ENCODE assay signal across 15 cellular contexts in the genomic region with DNA sequence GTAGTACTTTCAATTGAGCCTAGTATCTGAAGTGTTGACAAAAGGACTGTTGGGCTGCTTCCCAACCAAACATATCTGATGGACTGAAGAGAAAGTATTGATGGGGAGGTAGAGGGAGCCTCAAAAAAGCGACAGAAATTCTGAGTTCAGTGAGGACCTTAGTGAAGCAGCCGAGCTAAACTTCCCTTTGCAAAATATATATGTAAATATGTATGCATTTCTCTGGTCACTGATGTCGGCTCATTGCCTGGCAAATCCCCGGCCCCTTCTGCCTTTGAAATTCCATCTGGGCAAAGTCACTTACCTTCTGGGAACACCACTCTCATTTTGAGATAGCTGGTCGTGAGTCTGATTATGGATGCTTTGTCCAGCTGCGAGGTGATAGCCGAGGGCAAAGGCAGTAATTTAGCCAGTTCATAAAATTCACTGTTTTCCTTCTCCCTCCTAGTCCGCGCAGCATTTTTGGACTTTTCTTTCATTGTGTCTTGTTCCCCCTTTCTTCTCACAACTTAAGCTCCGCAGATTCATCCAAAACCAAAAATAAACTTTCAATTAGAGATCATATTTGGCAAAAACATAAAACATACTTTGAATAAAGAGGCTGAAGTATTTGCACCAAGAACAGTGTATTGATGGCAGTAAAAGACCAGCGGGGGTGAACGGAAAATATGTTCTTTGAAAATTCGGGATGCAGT. TPM values are rescaled to one million over a fixed set of nuclear protein-coding genes. Genes with fewer than 3 reads are reported as not detected.
A peak's percentile ranks its signal among the peaks of the same experiment; 100 is the strongest.
DNase-seq lines count a peak whose midpoint lies in the region; ATAC-seq, FAIRE-seq and TF ChIP-seq lines count a peak whose summit lies in the region.
"Had no signal": no experiment of that assay in that cellular context is flagged by ENCODE, and none has a peak within 500 bp of the region (broad histone marks: within the 10 kb centered on the region; RNA-seq: fewer than 3 reads in every experiment).

No MANE protein-coding gene starts in this region.

- TF ChIP-seq POLR2A in H1 (IDR thresholded peaks at IDR 0.05; ENCODE audit: control extremely low read depth in 1 of 2, low read depth in 2 of 2, low read length in 2 of 2) = no peak

- no peak for TF ChIP-seq RAD21 in H1 (IDR thresholded peaks at IDR 0.05 in 1 of 2, conservative IDR thresholded peaks at IDR 0.05 in 1 of 2; ENCODE audit: low read depth in 2 of 2, low read length in 2 of 2)

- no peak overlapping the region for H2AFZ ChIP-seq in H1 (ENCODE audit: low read length)

- peak overlapping the region; percentile 70 to 91; a peak in 2 of 4 replicates for H3K4me2 ChIP-seq in H1 (ENCODE audit: insufficient read depth in 1 of 2, low read depth in 2 of 2, low read length in 2 of 2)

- H3K9me3 ChIP-seq in H1 (ENCODE audit: insufficient read depth in 2 of 2, low read depth in 1 of 2, low read length in 1 of 2) (no peaks in the 10 kb centered on the region), HAP-1 (no peaks in the 10 kb centered on the region; the same call in 1 of the 2 replicates)

- H3K79me1 ChIP-seq in H1 (ENCODE audit: low read depth, low read length) = no peaks in the 10 kb centered on the region

- H3K4me3 ChIP-seq in H7 (ENCODE audit: insufficient read depth, low read depth, low read length) (no peak overlapping the region), H1 (ENCODE audit: extremely low read depth in 1 of 4, insufficient read depth in 2 of 4, low read depth in 3 of 4, low read length in 4 of 4) (peak overlapping the region in 1 of 4 experiments; percentile 56; a peak in 3 of 8 replicates), HAP-1 (no peak overlapping the region)
- H3K4me3 ChIP-seq: hepatocyte had no signal

- H3K4ac ChIP-seq in H1 (replicated peaks; ENCODE audit: insufficient read length, low read depth, low read length) = no peak overlapping the region

- no peak overlapping the region for H3K14ac ChIP-seq in H1 (ENCODE audit: insufficient read length)

- H3K36me3 Mint-ChIP-seq in neural crest cell (ENCODE audit: low read depth) = no peaks in the 10 kb centered on the region

- CTCF ChIA-PET in H1 (lab: Charles Lee; ENCODE audit: partially characterized antibody) = interaction anchor here (0.6 to 11.8 kb wide), 7 partner anchors 13 to 651 kb away, joined by 3 to 215 read pairs (median 4); no protein-coding TSS in a partner anchor

- peaks cover 8% of the 10 kb centered on the region; the same call in 1 of the 2 replicates for H3K23me2 ChIP-seq in H1 (ENCODE audit: low read depth, low read length)

- H2BK15ac ChIP-seq in H1 (ENCODE audit: low read length) = no peak overlapping the region

- no peak overlapping the region for H3K27ac ChIP-seq in H1 (ENCODE audit: low read depth, low read length)
- H3K27ac ChIP-seq: epithelial cell of prostate, hepatocyte had no signal

- POLR2A ChIA-PET in H1 (lab: Charles Lee; ENCODE audit: partially characterized antibody) = interaction anchor here (1.2 kb wide), 1 partner anchor 8 kb away, joined by 5 read pairs; no protein-coding TSS in a partner anchor

- 8% methylated on average over 13 of the region's 13 CpGs; no CpG with 5 or more reads in 1 of the 2 experiments for WGBS in H1 (ENCODE audit: extremely low coverage in 1 of 2, insufficient coverage in 1 of 2, insufficient read length in 1 of 2, insufficient replicate concordance in 2 of 2, low coverage in 1 of 2, low lambda C conversion rate in 2 of 2, missing lambda C conversion rate in 1 of 2), 2 experiments

- no peak overlapping the region for H4K91ac ChIP-seq in H1 (replicated peaks; ENCODE audit: insufficient read length, low read length)

- no peaks in the 10 kb centered on the region for H3K9me3 Mint-ChIP-seq in neural crest cell

- no peak for TF ChIP-seq CTCF in H1 (IDR thresholded peaks at IDR 0.05; ENCODE audit: control extremely low read depth in 1 of 3, insufficient read depth in 1 of 3, low read depth in 1 of 3, low read length in 3 of 3)
- no peak for TF ChIP-seq CTCF in neural crest cell (conservative IDR thresholded peaks at IDR 0.05)

- H2BK120ac ChIP-seq in H1 (replicated peaks; ENCODE audit: low read depth, low read length) = no peak overlapping the region

- H4K20me1 ChIP-seq in H1 (replicated peaks in 1 of 2; ENCODE audit: control insufficient read depth in 1 of 2, insufficient read depth in 2 of 2, low read length in 2 of 2) = peaks cover 7 to 8% of the 10 kb centered on the region in 2 experiments

- H3K79me2 ChIP-seq in H1 (ENCODE audit: control insufficient read depth in 1 of 2, insufficient read depth in 2 of 2, low read length in 2 of 2) = no peaks in the 10 kb centered on the region
- H3K79me2 ChIP-seq: hepatocyte had no signal

- no peak overlapping the region for H4K8ac ChIP-seq in H1 (ENCODE audit: extremely low read depth, insufficient read depth, low read length)

- no peak overlapping the region for H2AK5ac ChIP-seq in H1 (ENCODE audit: low read depth, low read length)

- H3K36me3 ChIP-seq in H7 (replicated peaks; ENCODE audit: control insufficient read depth, insufficient read depth, low read length) (no peaks in the 10 kb centered on the region), H1 (ENCODE audit: control insufficient read depth in 2 of 4, insufficient read depth in 4 of 4, low read length in 3 of 4) (peaks cover 0 to 3% (median 0%) of the 10 kb centered on the region in 4 experiments; a peak in 1 of 8 replicates), HAP-1 (replicated peaks) (no peaks in the 10 kb centered on the region)

- no peak overlapping the region for H3K23ac ChIP-seq in H1 (ENCODE audit: insufficient read length)

- H3K4me1 ChIP-seq in H1 (replicated peaks in 1 of 4; ENCODE audit: control insufficient read depth in 3 of 4, insufficient read depth in 4 of 4, low read length in 3 of 4) (peaks cover 14 to 38% (median 16%) of the 10 kb centered on the region in 4 experiments), HAP-1 (no peaks in the 10 kb centered on the region)

- no peak overlapping the region for H2BK5ac ChIP-seq in H1 (ENCODE audit: low read depth, low read length)

- TF ChIP-seq EP300 in H1 (IDR thresholded peaks at IDR 0.05; ENCODE audit: borderline replicate concordance in 1 of 2, low read depth in 2 of 2, low read length in 2 of 2) = no peak

- FAIRE-seq in H1 (lab: Jason Lieb, UNC) = peak; percentile 19
- FAIRE-seq: urothelium cell line had no signal

- DNase-seq in NCI-H510A treated with DMSO at 0.1 percent for 48 hours (lab: John Stamatoyannopoulos, UW) (peak; percentile 15), NCI-H510A (lab: John Stamatoyannopoulos, UW) (no peak), H7 (peak; percentile 18), H1 (ENCODE audit: low read depth in 1 of 2, low spot score in 2 of 2) (no peak), neural crest cell (ENCODE audit: low read depth, low spot score) (no peak), HAP-1 (ENCODE audit: low spot score in 2 of 2) (no peak)
- no peak for DNase-seq in activated CD4-positive, CD25-positive, alpha-beta regulatory T cell treated with anti-CD3 and anti-CD28 coated beads, Interleukin-2, amount 50 U/mL, for 72 hours
- DNase-seq: activated CD4-positive, alpha-beta T cell treated with anti-CD3 and anti-CD28 coated beads for 36 hours; central memory CD4-positive, alpha-beta T cell; Kasumi-1; posterior cingulate gyrus had no signal

- H3K9ac ChIP-seq in H1 (replicated peaks in 1 of 4; ENCODE audit: extremely low read depth in 1 of 4, low read depth in 3 of 4, low read length in 3 of 4) = no peak overlapping the region

- peaks cover 11% of the 10 kb centered on the region for H3K4me1 Mint-ChIP-seq in neural crest cell

- no peak for ATAC-seq in GM18858 (IDR thresholded peaks at IDR 0.05; ENCODE audit: unreplicated experiment)
- ATAC-seq: activated CD4-positive, alpha-beta T cell treated with anti-CD3 and anti-CD28 coated beads for 36 hours had no signal

- no peak overlapping the region for H3K27ac Mint-ChIP-seq in neural crest cell (ENCODE audit: unreplicated experiment)
- H3K27ac Mint-ChIP-seq: activated CD4-positive, alpha-beta T cell treated with anti-CD3 and anti-CD28 coated beads for 36 hours had no signal

- H3K27me3 Mint-ChIP-seq in neural crest cell (ENCODE audit: low read depth) = peaks cover 38% of the 10 kb centered on the region

- H3K4me3 Mint-ChIP-seq in neural crest cell = peak overlapping the region; percentile 25

- H3K56ac ChIP-seq in H1 (replicated peaks; ENCODE audit: insufficient read length, low read depth, low read length) = no peak overlapping the region

- no peak overlapping the region for H3K18ac ChIP-seq in H1 (ENCODE audit: extremely low read depth, low read length)

- H2BK12ac ChIP-seq in H1 (ENCODE audit: low read depth, low read length) = no peak overlapping the region

- H3K27me3 ChIP-seq in H7 (ENCODE audit: control insufficient read depth, insufficient read depth, low read length) (peaks cover 99% of the 10 kb centered on the region), H1 (replicated peaks in 1 of 4; ENCODE audit: control insufficient read depth in 3 of 4, extremely low read depth in 1 of 4, insufficient read depth in 3 of 4, low read length in 3 of 4) (peaks cover 88 to 100% (median 94%) of the 10 kb centered on the region in 4 experiments), HAP-1 (ENCODE audit: low read depth) (no peaks in the 10 kb centered on the region)

- in situ Hi-C loops in HAP-1 (cut with MboI; ENCODE audit: low sequenced_read_pairs) = no loop called here

- no peak overlapping the region for H2BK20ac ChIP-seq in H1 (ENCODE audit: low read length)

- no peak overlapping the region for H4K5ac ChIP-seq in H1 (ENCODE audit: insufficient read length, low read depth, low read length)

TF ChIP-seq in H1, 55 proteins besides CTCF, POLR2A, EP300 and RAD21:
- TF ChIP-seq RNF2 (IDR thresholded peaks at IDR 0.05; ENCODE audit: borderline replicate concordance, low read depth, low read length, missing control alignments, poor library complexity, severe bottlenecking) = peak; percentile 95
- peak; percentile 64; the same call in 1 of the 2 replicates for TF ChIP-seq SUZ12 (IDR thresholded peaks at IDR 0.05; ENCODE audit: low read length)
- TF ChIP-seq KDM1A (IDR thresholded peaks at IDR 0.05; ENCODE audit: borderline replicate concordance, low read length) = no peak
- no peak for TF ChIP-seq SP4 (IDR thresholded peaks at IDR 0.05; ENCODE audit: low read length)
- peak; percentile 16 for TF ChIP-seq EZH2 (IDR thresholded peaks at IDR 0.05; ENCODE audit: low read depth, low read length, severe bottlenecking)

RNA-seq across cellular contexts. Expression of a gene that starts 1.6 kb away (rescaled TPM):
- total RNA-seq in H7 (2014; rRNA removed; shearing (Covaris generic)) = 0.03 TPM in 1 of 2 replicates, not detected in the other
- total RNA-seq in H1 (2021; fragmentation: NEBNext Ultra II Directional; extraction: Animal tissue kit (Norgen Biotek cat#: 25700)) = 0.39 and 0.61 TPM in 2 replicates
- 0.02 and 0.09 TPM in 2 replicates for polyA plus RNA-seq in H1 (2011; rRNA removed)
- polyA plus RNA-seq in H1 (2011; cell fraction: cytosol; rRNA removed) = 0.03 TPM
- polyA plus RNA-seq in H1 (2011; cell fraction: nucleus; rRNA removed) = 0.11 TPM
- 0.03 to 0.11 TPM (median 0.06 TPM) in 3 of 4 replicates, not detected in the other for polyA plus RNA-seq in H1 (2012, experiment 1 of 2)
- not detected for polyA plus RNA-seq in H1 (2012, experiment 2 of 2)
- polyA plus RNA-seq in H1 (2013, experiment 1 of 2) = 0.16 TPM
- 0.17 TPM for polyA plus RNA-seq in H1 (2013, experiment 2 of 2)
- polyA minus RNA-seq in H1 (2011; rRNA and poly(A)+ RNA removed) = 0.10 and 0.13 TPM in 2 replicates
- not detected for polyA minus RNA-seq in H1 (2011; cell fraction: cytosol; rRNA and poly(A)+ RNA removed)
- 0.80 TPM for polyA minus RNA-seq in H1 (2011; cell fraction: nucleus; rRNA and poly(A)+ RNA removed)
- 0.55 and 0.58 TPM in 2 replicates for total RNA-seq in neural crest cell
- total RNA-seq: activated CD4-positive, alpha-beta T cell treated with anti-CD3 and anti-CD28 coated beads for 36 hours had no signal
- polyA plus RNA-seq: hepatocyte had no signal

Comparison
In these comparisons a context has a peak if more than half of its experiments do, and no peak if none do; other contexts are left out.
1. DNase-seq: peak in NCI-H510A treated with DMSO at 0.1 percent for 48 hours (single experiment) and H7 (single experiment); none in NCI-H510A (single experiment), H1 (0 of 2), neural crest cell (single experiment), HAP-1 (0 of 2) and activated CD4-positive, CD25-positive, alpha-beta regulatory T cell treated with anti-CD3 and anti-CD28 coated beads, Interleukin-2, amount 50 U/mL, for 72 hours (single experiment).